26 cellular contexts compared by ENCODE assay signal in genomic region chr21:42749226-42749625, GRCh38.
DNase-seq lines count a peak whose midpoint lies in the region; ATAC-seq and TF ChIP-seq lines count a peak whose summit lies in the region.
"Had no signal": no experiment of that assay in that cellular context is flagged by ENCODE, and none has a peak within 500 bp of the region (broad histone marks: within the 10 kb centered on the region; RNA-seq: fewer than 3 reads in every experiment).

No MANE protein-coding gene starts in this region.

- no peak overlapping the region for H2AFZ ChIP-seq in smooth muscle cell (ENCODE audit: low read depth)
- H2AFZ ChIP-seq: GM23338, neural progenitor cell had no signal

- H3K9me3 Mint-ChIP-seq in CD4-positive, CD25-positive, alpha-beta regulatory T cell, result peaks cover 0 to 2% (median 0%) of the 10 kb centered on the region in 7 donors
- H3K9me3 Mint-ChIP-seq in glutamatergic neuron (ENCODE audit: unreplicated experiment), result peaks cover 6% of the 10 kb centered on the region
- H3K9me3 Mint-ChIP-seq in effector memory CD8-positive, alpha-beta T cell, result no peaks in the 10 kb centered on the region
- H3K9me3 Mint-ChIP-seq: activated naive CD8-positive, alpha-beta T cell treated with anti-CD3 and anti-CD28 coated beads, Interleukin-2, amount 50 U/mL, for 24 hours; GM23338; neural progenitor cell; T-cell had no signal

- DNase-seq in CD4-positive, CD25-positive, alpha-beta regulatory T cell, result no peak
- no peak for DNase-seq in mucosa of descending colon
- no peak for DNase-seq in smooth muscle cell (lab: John Stamatoyannopoulos, UW; ENCODE audit: unreplicated experiment)
- no peak for DNase-seq in NCI-H2081 (lab: John Stamatoyannopoulos, UW)
- DNase-seq in glutamatergic neuron, result no peak
- DNase-seq in effector memory CD8-positive, alpha-beta T cell, result no peak
- DNase-seq: activated CD4-positive, alpha-beta T cell treated with anti-CD3 and anti-CD28 coated beads for 1 hour; activated gamma-delta T cell treated with Interleukin-2 at 50 U/mL for 16 hours; activated naive CD8-positive, alpha-beta T cell treated with anti-CD3 and anti-CD28 coated beads, Interleukin-2, amount 50 U/mL, for 24 hours; activated T-cell treated with anti-CD3 and anti-CD28 coated beads for 4 hours; C1 segment of cervical spinal cord; Calu3; islet precursor cell; KG1; MG63; midbrain; NCI-H1417; NCI-H446 treated with DMSO at 0.1 percent for 48 hours; NCI-H82; T-cell; upper lobe of left lung had no signal

- no peaks in the 10 kb centered on the region for H3K27me3 ChIP-seq in CD4-positive, CD25-positive, alpha-beta regulatory T cell (ENCODE audit: control insufficient read depth, insufficient read depth, low read length)
- H3K27me3 ChIP-seq in smooth muscle cell (ENCODE audit: low read depth), result no peaks in the 10 kb centered on the region
- H3K27me3 ChIP-seq: MG63, neural progenitor cell, upper lobe of left lung had no signal

- peaks cover 9% of the 10 kb centered on the region for H3K36me3 Mint-ChIP-seq in CD4-positive, CD25-positive, alpha-beta regulatory T cell
- H3K36me3 Mint-ChIP-seq in glutamatergic neuron (ENCODE audit: unreplicated experiment), result no peaks in the 10 kb centered on the region
- H3K36me3 Mint-ChIP-seq in effector memory CD8-positive, alpha-beta T cell (ENCODE audit: insufficient read depth), result no peaks in the 10 kb centered on the region
- H3K36me3 Mint-ChIP-seq: neural progenitor cell had no signal

- H3K27ac Mint-ChIP-seq in CD4-positive, CD25-positive, alpha-beta regulatory T cell, result peak overlapping the region; percentile 38 to 99 (median 86)
- H3K27ac Mint-ChIP-seq in glutamatergic neuron (ENCODE audit: unreplicated experiment), result no peak overlapping the region
- no peak overlapping the region for H3K27ac Mint-ChIP-seq in effector memory CD8-positive, alpha-beta T cell
- H3K27ac Mint-ChIP-seq: activated naive CD8-positive, alpha-beta T cell treated with anti-CD3 and anti-CD28 coated beads, Interleukin-2, amount 50 U/mL, for 24 hours; GM23338; neural progenitor cell had no signal

- H3K79me2 ChIP-seq in smooth muscle cell (ENCODE audit: low read depth), result no peaks in the 10 kb centered on the region

- no peak overlapping the region for H3K9ac ChIP-seq in smooth muscle cell (ENCODE audit: low read depth)
- H3K9ac ChIP-seq: neural progenitor cell had no signal

- no peak for TF ChIP-seq CTCF in VCaP (conservative IDR thresholded peaks at IDR 0.05)
- TF ChIP-seq CTCF in mucosa of descending colon (IDR thresholded peaks at IDR 0.05), result no peak
- TF ChIP-seq CTCF in smooth muscle cell (IDR thresholded peaks at IDR 0.05; ENCODE audit: borderline replicate concordance, insufficient read depth, poor library complexity, severe bottlenecking), result no peak
- no peak for TF ChIP-seq CTCF in glutamatergic neuron (IDR thresholded peaks at IDR 0.05; ENCODE audit: partially characterized antibody, unreplicated experiment)

- no peaks in the 10 kb centered on the region for H3K27me3 Mint-ChIP-seq in CD4-positive, CD25-positive, alpha-beta regulatory T cell
- peaks cover 4% of the 10 kb centered on the region for H3K27me3 Mint-ChIP-seq in glutamatergic neuron (ENCODE audit: unreplicated experiment)
- peaks cover 0 to 4% of the 10 kb centered on the region in 2 donors for H3K27me3 Mint-ChIP-seq in effector memory CD8-positive, alpha-beta T cell
- H3K27me3 Mint-ChIP-seq: activated naive CD8-positive, alpha-beta T cell treated with anti-CD3 and anti-CD28 coated beads, Interleukin-2, amount 50 U/mL, for 24 hours; T-cell had no signal

- peaks cover 30% of the 10 kb centered on the region for H3K4me1 ChIP-seq in CD4-positive, CD25-positive, alpha-beta regulatory T cell (ENCODE audit: control insufficient read depth, insufficient read depth, low read length, poor library complexity, severe bottlenecking)
- H3K4me1 ChIP-seq in mucosa of descending colon (ENCODE audit: low read depth) (no peaks in the 10 kb centered on the region), smooth muscle cell (ENCODE audit: low read depth) (peaks cover 9% of the 10 kb centered on the region)
- H3K4me1 ChIP-seq: prostate gland had no signal

- intact Hi-C loops in mucosa of descending colon (cut with DNase I, micrococcal nuclease), result no loop called here

- no peaks in the 10 kb centered on the region for H4K20me1 ChIP-seq in smooth muscle cell (ENCODE audit: low read depth)

- no peak overlapping the region for H3K4me3 ChIP-seq in CD4-positive, CD25-positive, alpha-beta regulatory T cell (ENCODE audit: low read depth, low read length)
- no peak overlapping the region for H3K4me3 ChIP-seq in mucosa of descending colon
- no peak overlapping the region for H3K4me3 ChIP-seq in smooth muscle cell
- H3K4me3 ChIP-seq: GM23338, MG63, neural progenitor cell, prostate gland, upper lobe of left lung had no signal

- H3K36me3 ChIP-seq in CD4-positive, CD25-positive, alpha-beta regulatory T cell (ENCODE audit: control insufficient read depth, insufficient read depth, low read length), result no peaks in the 10 kb centered on the region
- H3K36me3 ChIP-seq in mucosa of descending colon (ENCODE audit: low read depth) (no peaks in the 10 kb centered on the region), smooth muscle cell (ENCODE audit: low read depth) (no peaks in the 10 kb centered on the region)
- H3K36me3 ChIP-seq: MG63, neural progenitor cell, prostate gland, upper lobe of left lung had no signal

- no peak for ATAC-seq in CD4-positive, CD25-positive, alpha-beta regulatory T cell (ENCODE audit: low read depth in 2 of 2)
- ATAC-seq in mucosa of descending colon, result peak; percentile 35
- ATAC-seq in effector memory CD8-positive, alpha-beta T cell (replicated peaks), result no peak
- no peak for ATAC-seq in HG03442 (IDR thresholded peaks at IDR 0.05; ENCODE audit: unreplicated experiment)
- ATAC-seq: activated naive CD8-positive, alpha-beta T cell treated with anti-CD3 and anti-CD28 coated beads, Interleukin-2, amount 50 U/mL, for 24 hours; GM23338; T-cell had no signal

- peaks cover 0 to 4% of the 10 kb centered on the region in 2 experiments for H3K9me3 ChIP-seq in CD4-positive, CD25-positive, alpha-beta regulatory T cell (ENCODE audit: control insufficient read depth in 2 of 2, low read length in 2 of 2)
- H3K9me3 ChIP-seq in mucosa of descending colon (no peaks in the 10 kb centered on the region), smooth muscle cell (replicated peaks; ENCODE audit: low read depth) (no peaks in the 10 kb centered on the region)
- H3K9me3 ChIP-seq: MG63, prostate gland, upper lobe of left lung had no signal

- peaks cover 7 to 38% (median 20%) of the 10 kb centered on the region in 4 donors for H3K4me1 Mint-ChIP-seq in CD4-positive, CD25-positive, alpha-beta regulatory T cell
- H3K4me1 Mint-ChIP-seq in glutamatergic neuron (ENCODE audit: low read depth, unreplicated experiment), result peaks cover 35% of the 10 kb centered on the region
- peaks cover 13 to 15% of the 10 kb centered on the region in 2 donors for H3K4me1 Mint-ChIP-seq in effector memory CD8-positive, alpha-beta T cell (ENCODE audit: low read depth in 2 of 2)

- H3K4me3 Mint-ChIP-seq in CD4-positive, CD25-positive, alpha-beta regulatory T cell, result peak overlapping the region in 1 of 4 donors; percentile 29
- H3K4me3 Mint-ChIP-seq in glutamatergic neuron (ENCODE audit: unreplicated experiment), result no peak overlapping the region
- H3K4me3 Mint-ChIP-seq in effector memory CD8-positive, alpha-beta T cell, result no peak overlapping the region
- H3K4me3 Mint-ChIP-seq: activated naive CD8-positive, alpha-beta T cell treated with anti-CD3 and anti-CD28 coated beads, Interleukin-2, amount 50 U/mL, for 24 hours; GM23338; neural progenitor cell had no signal

- peak overlapping the region; percentile 5 for H3K4me2 ChIP-seq in smooth muscle cell
- H3K4me2 ChIP-seq: GM23338, neural progenitor cell had no signal

- H3K27ac ChIP-seq in CD4-positive, CD25-positive, alpha-beta regulatory T cell (ENCODE audit: insufficient read depth, low read length, poor library complexity, severe bottlenecking), result no peak overlapping the region
- H3K27ac ChIP-seq in VCaP, result peak overlapping the region; percentile 94
- H3K27ac ChIP-seq in smooth muscle cell (ENCODE audit: low read depth), result no peak overlapping the region
- H3K27ac ChIP-seq: neural progenitor cell, prostate gland had no signal

- 62% methylated on average over 6 of the region's 6 CpGs for WGBS in smooth muscle cell (ENCODE audit: low lambda C conversion rate)

- no peaks in the 10 kb centered on the region for H3F3A ChIP-seq in smooth muscle cell (ENCODE audit: low read depth)

Comparison
In these comparisons a context has a peak if more than half of its experiments do, and no peak if none do; other contexts are left out.
1. H3K27ac Mint-ChIP-seq: peak in CD4-positive, CD25-positive, alpha-beta regulatory T cell (3 of 3); none in glutamatergic neuron (single experiment) and effector memory CD8-positive, alpha-beta T cell (0 of 2).